In genomic region chr5:55437859-55438206, GRCh38 we compare ENCODE assay signal across 11 cellular contexts.
DNase-seq lines count a peak whose midpoint lies in the region; ATAC-seq, FAIRE-seq and TF ChIP-seq lines count a peak whose summit lies in the region.
"Had no signal": no experiment of that assay in that cellular context is flagged by ENCODE, and none has a peak within 500 bp of the region (broad histone marks: within the 10 kb centered on the region; RNA-seq: fewer than 3 reads in every experiment).

No MANE protein-coding gene starts in this region.

- H3K27me3 ChIP-seq in SJCRH30 = no peaks in the 10 kb centered on the region
- no peaks in the 10 kb centered on the region for H3K27me3 ChIP-seq in ectodermal cell (ENCODE audit: control insufficient read depth, insufficient read depth, low read length, poor library complexity, severe bottlenecking)
- no peaks in the 10 kb centered on the region for H3K27me3 ChIP-seq in suprapubic skin

- ATAC-seq in activated naive CD4-positive, alpha-beta T cell treated with anti-CD3 and anti-CD28 coated beads, Interleukin-2, amount 50 U/mL, for 72 hours = no peak

- peak overlapping the region; percentile 37 for H3K4me3 ChIP-seq in SJCRH30
- H3K4me3 ChIP-seq in ectodermal cell (ENCODE audit: insufficient read depth, low read depth, low read length) = no peak overlapping the region
- no peak overlapping the region for H3K4me3 ChIP-seq in mesodermal cell (ENCODE audit: extremely low read depth, insufficient read depth, low read length, poor library complexity, severe bottlenecking)
- H3K4me3 ChIP-seq in suprapubic skin = no peak overlapping the region

- 92 to 95% methylated on average over 2 of the region's 2 CpGs for WGBS in ectodermal cell, 2 experiments
- WGBS in mesodermal cell (ENCODE audit: insufficient coverage in 2 of 2), 2 experiments = 90 to 100% methylated on average over 2 of the region's 2 CpGs
- 83% methylated on average over 2 of the region's 2 CpGs for WGBS in suprapubic skin

- peak overlapping the region; percentile 74 for H3K27ac ChIP-seq in SJCRH30
- peak overlapping the region; percentile 36 for H3K27ac ChIP-seq in ectodermal cell (ENCODE audit: insufficient read depth, low read depth, low read length, poor library complexity, severe bottlenecking)
- H3K27ac ChIP-seq in mesodermal cell (ENCODE audit: low read depth, low read length, severe bottlenecking) = peak overlapping the region; percentile 91
- peak overlapping the region; percentile 87 for H3K27ac ChIP-seq in suprapubic skin
- H3K27ac ChIP-seq: neutrophil had no signal

- TF ChIP-seq CTCF in suprapubic skin (IDR thresholded peaks at IDR 0.05) = no peak

- H3K9me3 ChIP-seq in SJCRH30 (replicated peaks) = 0 out of 2 replicates have a peak, but pooled peaks cover 3% of the 10 kb centered on the region
- H3K9me3 ChIP-seq in ectodermal cell (ENCODE audit: control insufficient read depth, low read length) = no peaks in the 10 kb centered on the region
- peaks cover 3% of the 10 kb centered on the region for H3K9me3 ChIP-seq in mesodermal cell (ENCODE audit: control insufficient read depth, low read length)
- H3K9me3 ChIP-seq in suprapubic skin = no peaks in the 10 kb centered on the region
- H3K9me3 ChIP-seq: neutrophil had no signal

- TF ChIP-seq EP300 in suprapubic skin (IDR thresholded peaks at IDR 0.05) = no peak

- DNase-seq in SJCRH30 (no peak), suprapubic skin (ENCODE audit: low spot score in 2 of 2) (no peak), GM12891 (ENCODE audit: insufficient read length, low spot score) (no peak), foreskin melanocyte (no peak), NCI-H82 (lab: John Stamatoyannopoulos, UW) (no peak)
- no peak for DNase-seq in activated naive CD4-positive, alpha-beta T cell treated with anti-CD3 and anti-CD28 coated beads, Interleukin-2, amount 50 U/mL, for 72 hours (ENCODE audit: low spot score in 2 of 2)
- DNase-seq: activated effector memory CD4-positive, alpha-beta T cell treated with Interleukin-2 at 50 U/mL for 16 hours; DMS79 had no signal

- H3K27ac Mint-ChIP-seq in activated naive CD4-positive, alpha-beta T cell treated with anti-CD3 and anti-CD28 coated beads, Interleukin-2, amount 50 U/mL, for 72 hours = no peak overlapping the region

- peaks cover 29% of the 10 kb centered on the region for H3K4me1 ChIP-seq in SJCRH30
- peaks cover 16% of the 10 kb centered on the region for H3K4me1 ChIP-seq in ectodermal cell (ENCODE audit: control insufficient read depth, insufficient read depth, low read length)
- peaks cover 25% of the 10 kb centered on the region for H3K4me1 ChIP-seq in mesodermal cell (ENCODE audit: control insufficient read depth, insufficient read depth, low read length, poor library complexity, severe bottlenecking)
- peaks cover 59% of the 10 kb centered on the region for H3K4me1 ChIP-seq in suprapubic skin

- H3K36me3 ChIP-seq in SJCRH30 (no peaks in the 10 kb centered on the region), ectodermal cell (ENCODE audit: control insufficient read depth, insufficient read depth, low read length) (no peaks in the 10 kb centered on the region), mesodermal cell (ENCODE audit: control insufficient read depth, insufficient read depth, low read length) (peaks cover 32% of the 10 kb centered on the region), suprapubic skin (peaks cover 3% of the 10 kb centered on the region)
- H3K36me3 ChIP-seq: neutrophil had no signal

- FAIRE-seq in GM12891 (lab: Jason Lieb, UNC) = no peak

- no peak for TF ChIP-seq POLR2A in suprapubic skin (IDR thresholded peaks at IDR 0.05)
- no peak for TF ChIP-seq POLR2A in GM12891 (IDR thresholded peaks at IDR 0.05; ENCODE audit: low read depth, low read length)

- peaks cover 18 to 40% of the 10 kb centered on the region in 2 donors for H3K36me3 Mint-ChIP-seq in activated naive CD4-positive, alpha-beta T cell treated with anti-CD3 and anti-CD28 coated beads, Interleukin-2, amount 50 U/mL, for 72 hours

- H3K9me3 Mint-ChIP-seq in activated naive CD4-positive, alpha-beta T cell treated with anti-CD3 and anti-CD28 coated beads, Interleukin-2, amount 50 U/mL, for 72 hours = peaks cover 16 to 19% of the 10 kb centered on the region in 2 donors

TF ChIP-seq in GM12891, 5 proteins besides CTCF, POLR2A, EP300 and RAD21:
- TF ChIP-seq SPI1 (IDR thresholded peaks at IDR 0.05; ENCODE audit: low read depth, low read length) = no peak
- no peak for TF ChIP-seq POU2F2 (IDR thresholded peaks at IDR 0.05; ENCODE audit: low read depth, low read length)
- no peak for TF ChIP-seq TAF1 (IDR thresholded peaks at IDR 0.05; ENCODE audit: low read depth, low read length)
- no peak for TF ChIP-seq PAX5 (IDR thresholded peaks at IDR 0.05; ENCODE audit: insufficient read depth, low read length, severe bottlenecking)
- no peak for TF ChIP-seq POLR2AphosphoS5 (IDR thresholded peaks at IDR 0.05; ENCODE audit: low read depth, low read length)

Comparison
In these comparisons a context has a peak if more than half of its experiments do, and no peak if none do; other contexts are left out.
1. H3K27ac ChIP-seq: peak in every context shown above with its lines; median percentile 91 in mesodermal cell; 87 in suprapubic skin; 74 in SJCRH30; 36 in ectodermal cell.